23 cellular contexts compared by ENCODE assay signal in genomic region chr18:48555465-48555995, GRCh38.
"Had no signal": no experiment of that assay in that cellular context is flagged by ENCODE, and none has a peak within 500 bp of the region (broad histone marks: within the 10 kb centered on the region; RNA-seq: fewer than 3 reads in every experiment).

No MANE protein-coding gene starts in this region.

- H3K27ac Mint-ChIP-seq: activated CD4-positive, alpha-beta T cell treated with anti-CD3 and anti-CD28 coated beads, Interleukin-2, amount 10 ng/mL, durations not matched to agents 7 days and 5 days; activated CD8-positive, alpha-beta T cell treated with anti-CD3 and anti-CD28 coated beads, Interleukin-2, amount 10 ng/mL, durations not matched to agents 7 days and 5 days; activated naive CD8-positive, alpha-beta T cell treated with anti-CD3 and anti-CD28 coated beads for 36 hours; activated T-helper 1 cell treated with anti-CD3 and anti-CD28 coated beads, Interleukin-12 subunit alpha, Interleukin-12 subunit beta, Interleukin-2, Interleukin-4 antibody, amounts not matched to agents 30 ng/mL and 10 ng/mL and 1 ng/mL, durations not matched to agents 14 hours and 24 hours and 36 hours; dendritic cell treated with granulocyte-macrophage colony-stimulating factor and Interleukin-4, amounts not matched to agents 40 ng/mL and 50 ng/mL, for 4 days; naive thymus-derived CD8-positive, alpha-beta T cell; T-cell; T-helper 2 cell treated with Interferon-gamma antibody and Interleukin-4, amounts not matched to agents 5 μg/mL and 100 μg/mL, for 36 hours had no signal

- H3K36me3 ChIP-seq: neural progenitor cell, transverse colon, vagina had no signal

- H3K27me3 Mint-ChIP-seq: dendritic cell treated with granulocyte-macrophage colony-stimulating factor and Interleukin-4, amounts not matched to agents 40 ng/mL and 50 ng/mL, for 4 days; T-cell had no signal

- H2AFZ ChIP-seq: neural progenitor cell had no signal

- H3K9me3 ChIP-seq: transverse colon, vagina had no signal

- H3K4me3 ChIP-seq: lung, neural progenitor cell, transverse colon, vagina had no signal

- H3K4me2 ChIP-seq: neural progenitor cell had no signal

- H3K4me1 Mint-ChIP-seq: activated CD4-positive, alpha-beta T cell treated with anti-CD3 and anti-CD28 coated beads, Interleukin-2, amount 10 ng/mL, durations not matched to agents 7 days and 5 days; activated naive CD8-positive, alpha-beta T cell treated with anti-CD3 and anti-CD28 coated beads for 36 hours; naive thymus-derived CD8-positive, alpha-beta T cell; neural progenitor cell; T-cell had no signal

- H3K4me3 Mint-ChIP-seq: activated CD4-positive, alpha-beta T cell treated with anti-CD3 and anti-CD28 coated beads, Interleukin-2, amount 10 ng/mL, durations not matched to agents 7 days and 5 days; activated CD8-positive, alpha-beta T cell treated with anti-CD3 and anti-CD28 coated beads, Interleukin-2, amount 10 ng/mL, durations not matched to agents 7 days and 5 days; activated naive CD8-positive, alpha-beta T cell treated with anti-CD3 and anti-CD28 coated beads for 36 hours; activated T-helper 1 cell treated with anti-CD3 and anti-CD28 coated beads, Interleukin-12 subunit alpha, Interleukin-12 subunit beta, Interleukin-2, Interleukin-4 antibody, amounts not matched to agents 30 ng/mL and 10 ng/mL and 1 ng/mL, durations not matched to agents 14 hours and 24 hours and 36 hours; dendritic cell treated with granulocyte-macrophage colony-stimulating factor and Interleukin-4, amounts not matched to agents 40 ng/mL and 50 ng/mL, for 4 days; naive thymus-derived CD8-positive, alpha-beta T cell; neural progenitor cell; T-cell; T-helper 2 cell treated with Interferon-gamma antibody and Interleukin-4, amounts not matched to agents 5 μg/mL and 100 μg/mL, for 36 hours had no signal

- FAIRE-seq: endometrium, kidney, TTC549 had no signal

- H3K27me3 ChIP-seq: foreskin keratinocyte, neural progenitor cell, transverse colon, vagina had no signal

- H3K9me3 Mint-ChIP-seq: activated CD4-positive, alpha-beta T cell treated with anti-CD3 and anti-CD28 coated beads, Interleukin-2, amount 10 ng/mL, durations not matched to agents 7 days and 5 days; activated T-helper 1 cell treated with anti-CD3 and anti-CD28 coated beads, Interleukin-12 subunit alpha, Interleukin-12 subunit beta, Interleukin-2, Interleukin-4 antibody, amounts not matched to agents 30 ng/mL and 10 ng/mL and 1 ng/mL, durations not matched to agents 14 hours and 24 hours and 36 hours; dendritic cell treated with granulocyte-macrophage colony-stimulating factor and Interleukin-4, amounts not matched to agents 40 ng/mL and 50 ng/mL, for 4 days; neural progenitor cell; T-helper 2 cell treated with Interferon-gamma antibody and Interleukin-4, amounts not matched to agents 5 μg/mL and 100 μg/mL, for 36 hours had no signal

- H3K36me3 Mint-ChIP-seq: activated naive CD8-positive, alpha-beta T cell treated with anti-CD3 and anti-CD28 coated beads for 36 hours; naive thymus-derived CD8-positive, alpha-beta T cell; T-cell had no signal

- H3K9ac ChIP-seq: neural progenitor cell had no signal

- ATAC-seq: activated CD8-positive, alpha-beta T cell treated with anti-CD3 and anti-CD28 coated beads, Interleukin-2, amount 10 ng/mL, durations not matched to agents 7 days and 5 days; foreskin keratinocyte; naive thymus-derived CD8-positive, alpha-beta T cell; T-cell had no signal

- H3K27ac ChIP-seq: foreskin keratinocyte, neural progenitor cell, transverse colon, vagina, WERI-Rb-1 had no signal

- DNase-seq: activated CD4-positive, alpha-beta T cell treated with anti-CD3 and anti-CD28 coated beads, Interleukin-2, amount 10 ng/mL, durations not matched to agents 7 days and 5 days; activated CD4-positive, CD25-positive, alpha-beta regulatory T cell treated with anti-CD3 and anti-CD28 coated beads, Interleukin-2, amount 50 U/mL, for 72 hours; activated CD8-positive, alpha-beta T cell treated with anti-CD3 and anti-CD28 coated beads, Interleukin-2, amount 10 ng/mL, durations not matched to agents 7 days and 5 days; activated naive CD8-positive, alpha-beta T cell treated with anti-CD3 and anti-CD28 coated beads for 36 hours; amygdala; effector CD4-positive, alpha-beta T cell; foreskin keratinocyte; kidney; naive thymus-derived CD8-positive, alpha-beta T cell; retina; stimulated activated CD4-positive, alpha-beta T cell treated with anti-CD3 and anti-CD28 coated beads, Interleukin-4, amount 100 ng/mL, for 24 hours; stimulated activated naive CD4-positive, alpha-beta T cell treated with Interleukin-2 at 50 U/mL for 16 hours; T-cell; transverse colon; WERI-Rb-1 had no signal

- H3K4me1 ChIP-seq: neural progenitor cell, transverse colon, vagina had no signal
